In the genomic region with DNA sequence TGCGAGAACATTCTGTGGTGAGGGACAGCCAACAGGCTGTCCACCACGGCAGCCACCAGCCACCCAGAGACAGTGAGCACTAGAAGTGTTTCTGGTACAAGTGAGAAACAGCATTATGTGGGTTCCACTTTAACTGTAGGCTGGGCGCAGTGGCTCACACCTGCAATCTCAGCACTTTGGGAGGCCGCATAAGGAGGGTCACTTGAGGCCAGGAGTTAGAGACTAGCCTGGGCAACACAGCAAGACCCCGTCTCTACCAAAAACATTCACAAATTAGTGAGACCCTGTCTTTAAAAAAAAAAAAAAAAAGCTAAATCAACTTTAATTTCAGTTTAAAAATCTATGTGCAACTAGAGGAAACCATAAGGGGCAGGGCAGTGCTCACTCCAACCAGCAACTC, we compare ENCODE assay signal across 20 cellular contexts. TPM values are rescaled to one million over a fixed set of nuclear protein-coding genes. Genes with fewer than 3 reads are reported as not detected.
DNase-seq lines count a peak whose midpoint lies in the region; ATAC-seq, FAIRE-seq and TF ChIP-seq lines count a peak whose summit lies in the region.
"Had no signal": no experiment of that assay in that cellular context is flagged by ENCODE, and none has a peak within 500 bp of the region (broad histone marks: within the 10 kb centered on the region; RNA-seq: fewer than 3 reads in every experiment).

No MANE protein-coding gene starts in this region.

- no peaks in the 10 kb centered on the region for H3K36me3 ChIP-seq in H1 (ENCODE audit: control insufficient read depth in 2 of 4, insufficient read depth in 4 of 4, low read length in 3 of 4)
- no peaks in the 10 kb centered on the region for H3K36me3 ChIP-seq in trophoblast cell (ENCODE audit: control insufficient read depth in 1 of 2, insufficient read depth in 2 of 2, low read length in 2 of 2)
- H3K36me3 ChIP-seq: BLaER1 had no signal

- H2BK12ac ChIP-seq in H1 (ENCODE audit: low read depth, low read length): no peak overlapping the region
- H2BK12ac ChIP-seq in trophoblast cell (ENCODE audit: low read length): no peak overlapping the region

- no peak for TF ChIP-seq RAD21 in H1 (IDR thresholded peaks at IDR 0.05 in 1 of 2, conservative IDR thresholded peaks at IDR 0.05 in 1 of 2; ENCODE audit: low read depth in 2 of 2, low read length in 2 of 2)

- H3K18ac ChIP-seq in H1 (ENCODE audit: extremely low read depth, low read length): no peak overlapping the region
- no peak overlapping the region for H3K18ac ChIP-seq in trophoblast cell (ENCODE audit: low read length)

- no peaks in the 10 kb centered on the region for H3K23me2 ChIP-seq in H1 (ENCODE audit: low read depth, low read length)

- H2BK15ac ChIP-seq in H1 (ENCODE audit: low read length): no peak overlapping the region

- no peak overlapping the region for H3K9ac ChIP-seq in H1 (replicated peaks in 1 of 4; ENCODE audit: extremely low read depth in 1 of 4, low read depth in 3 of 4, low read length in 3 of 4)
- peak overlapping the region; percentile 50 for H3K9ac ChIP-seq in trophoblast cell (ENCODE audit: low read length)
- H3K9ac ChIP-seq: BLaER1 had no signal

- no peak overlapping the region for H4K91ac ChIP-seq in H1 (replicated peaks; ENCODE audit: insufficient read length, low read length)
- no peak overlapping the region for H4K91ac ChIP-seq in trophoblast cell (ENCODE audit: low read depth, low read length)

- no peak overlapping the region for H3K4ac ChIP-seq in H1 (replicated peaks; ENCODE audit: insufficient read length, low read depth, low read length)
- H3K4ac ChIP-seq in trophoblast cell (ENCODE audit: low read depth, low read length): no peak overlapping the region

- no peaks in the 10 kb centered on the region for H3K79me2 ChIP-seq in H1 (ENCODE audit: control insufficient read depth in 1 of 2, insufficient read depth in 2 of 2, low read length in 2 of 2)
- no peaks in the 10 kb centered on the region for H3K79me2 ChIP-seq in trophoblast cell (ENCODE audit: control insufficient read depth, insufficient read depth, low read length, poor library complexity)

- TF ChIP-seq POLR2A in H1 (IDR thresholded peaks at IDR 0.05; ENCODE audit: control extremely low read depth in 1 of 2, low read depth in 2 of 2, low read length in 2 of 2): no peak

- no peak overlapping the region for H3K56ac ChIP-seq in H1 (replicated peaks; ENCODE audit: insufficient read length, low read depth, low read length)

- H4K8ac ChIP-seq in H1 (ENCODE audit: extremely low read depth, insufficient read depth, low read length) (no peak overlapping the region), trophoblast cell (ENCODE audit: low read depth, low read length) (no peak overlapping the region)

- H3K4me3 ChIP-seq in H1 (ENCODE audit: extremely low read depth in 1 of 4, insufficient read depth in 2 of 4, low read depth in 3 of 4, low read length in 4 of 4) (no peak overlapping the region), trophoblast cell (ENCODE audit: low read depth, low read length) (no peak overlapping the region)
- H3K4me3 ChIP-seq: BLaER1 had no signal

- H4K12ac ChIP-seq in trophoblast cell (ENCODE audit: low read depth, low read length): no peak overlapping the region

- H3K27ac ChIP-seq in H1 (ENCODE audit: low read depth, low read length) (no peak overlapping the region), trophoblast cell (ENCODE audit: low read depth, low read length) (no peak overlapping the region)
- H3K27ac ChIP-seq: 22Rv1, BLaER1, C4-2B had no signal

- H3K27me3 ChIP-seq in H1 (replicated peaks in 1 of 4; ENCODE audit: control insufficient read depth in 3 of 4, extremely low read depth in 1 of 4, insufficient read depth in 3 of 4, low read length in 3 of 4): no peaks in the 10 kb centered on the region
- H3K27me3 ChIP-seq in trophoblast cell (ENCODE audit: insufficient read depth, low read length): no peaks in the 10 kb centered on the region
- H3K27me3 ChIP-seq: BLaER1 had no signal

- no peak for FAIRE-seq in H1 (lab: Jason Lieb, UNC)
- FAIRE-seq: A204.1, G401.6, GM12892 had no signal

- peaks cover 0 to 7% (median 5%) of the 10 kb centered on the region in 4 experiments; a peak in 4 of 7 replicates for H3K4me1 ChIP-seq in H1 (replicated peaks in 1 of 4; ENCODE audit: control insufficient read depth in 3 of 4, insufficient read depth in 4 of 4, low read length in 3 of 4)
- peaks cover 0 to 2% of the 10 kb centered on the region in 2 experiments for H3K4me1 ChIP-seq in trophoblast cell (ENCODE audit: control insufficient read depth in 1 of 2, insufficient read depth in 2 of 2, low read length in 2 of 2)

- H2AK5ac ChIP-seq in H1 (ENCODE audit: low read depth, low read length) (0 out of 2 replicates have a peak overlapping the region, but pooled peaks have one; percentile 39), trophoblast cell (ENCODE audit: low read length) (no peak overlapping the region)

- intact Hi-C loops in Right ventricle myocardium inferior (cut with DNase I) (no loop called here), cardiac septum (cut with DNase I) (no loop called here)

- H2AFZ ChIP-seq in H1 (ENCODE audit: low read length) (no peak overlapping the region), trophoblast cell (ENCODE audit: insufficient read depth, low read length, poor library complexity) (no peak overlapping the region)

- POLR2A ChIA-PET in H1 (lab: Charles Lee; ENCODE audit: partially characterized antibody): interaction anchor here (0.6 kb wide), 1 partner anchor 23 kb away, joined by 3 read pairs; no protein-coding TSS in a partner anchor

- no peak for TF ChIP-seq EP300 in H1 (IDR thresholded peaks at IDR 0.05; ENCODE audit: borderline replicate concordance in 1 of 2, low read depth in 2 of 2, low read length in 2 of 2)

- DNase-seq in Right ventricle myocardium inferior (ENCODE audit: missing footprints) (peak; percentile 42), cardiac septum (ENCODE audit: low spot score) (no peak), H1 (ENCODE audit: low read depth in 1 of 2, low spot score in 2 of 2) (no peak), trophoblast cell (no peak), cerebellar cortex (ENCODE audit: low spot score) (no peak)
- DNase-seq: Caco-2; CD4-positive, CD25-positive, alpha-beta regulatory T cell; CD8-positive, alpha-beta T cell; DMS153; DND-41; GOT3; H9 had no signal

- CTCF ChIA-PET in H1 (lab: Charles Lee; ENCODE audit: partially characterized antibody): interaction anchor here (0.7 to 1.3 kb wide), 3 partner anchors 18 to 299 kb away, joined by 3 to 4 read pairs (median 3); no protein-coding TSS in a partner anchor

- H3K4me2 ChIP-seq in H1 (ENCODE audit: insufficient read depth in 1 of 2, low read depth in 2 of 2, low read length in 2 of 2): no peak overlapping the region
- no peak overlapping the region for H3K4me2 ChIP-seq in trophoblast cell (ENCODE audit: low read length)
- H3K4me2 ChIP-seq: BLaER1 had no signal

- H4K20me1 ChIP-seq in H1 (replicated peaks in 1 of 2; ENCODE audit: control insufficient read depth in 1 of 2, insufficient read depth in 2 of 2, low read length in 2 of 2): no peaks in the 10 kb centered on the region
- H4K20me1 ChIP-seq: BLaER1 had no signal

- no peak for ATAC-seq in Right ventricle myocardium inferior
- no peak for ATAC-seq in HG03354 (IDR thresholded peaks at IDR 0.05; ENCODE audit: poor library complexity, severe bottlenecking, unreplicated experiment)
- ATAC-seq: CD8-positive, alpha-beta T cell; HCT116 had no signal

- no peak overlapping the region for H3K14ac ChIP-seq in H1 (ENCODE audit: insufficient read length)
- no peak overlapping the region for H3K14ac ChIP-seq in trophoblast cell (ENCODE audit: low read length)

- no peak overlapping the region for H3K23ac ChIP-seq in H1 (ENCODE audit: insufficient read length)
- H3K23ac ChIP-seq in trophoblast cell (ENCODE audit: low read length): no peak overlapping the region

- no peak for TF ChIP-seq CTCF in H1 (IDR thresholded peaks at IDR 0.05; ENCODE audit: control extremely low read depth in 1 of 3, insufficient read depth in 1 of 3, low read depth in 1 of 3, low read length in 3 of 3)

- no peak overlapping the region for H4K5ac ChIP-seq in H1 (ENCODE audit: insufficient read length, low read depth, low read length)

- H3K9me3 ChIP-seq in H1 (ENCODE audit: insufficient read depth in 2 of 2, low read depth in 1 of 2, low read length in 1 of 2): no peaks in the 10 kb centered on the region
- no peaks in the 10 kb centered on the region for H3K9me3 ChIP-seq in trophoblast cell (ENCODE audit: insufficient read depth, low read depth, low read length)
- H3K9me3 ChIP-seq: BLaER1, Caco-2 had no signal

- WGBS in H1 (ENCODE audit: extremely low coverage in 1 of 2, insufficient coverage in 1 of 2, insufficient read length in 1 of 2, insufficient replicate concordance in 2 of 2, low coverage in 1 of 2, low lambda C conversion rate in 2 of 2, missing lambda C conversion rate in 1 of 2), 2 experiments: 85% methylated on average over 5 of the region's 5 CpGs; no CpG with 5 or more reads in 1 of the 2 experiments
- no CpG with 5 or more reads among the region's 5 CpGs for WGBS in trophoblast cell (ENCODE audit: extremely low coverage, insufficient coverage, insufficient read length)

- H2BK20ac ChIP-seq in H1 (ENCODE audit: low read length): no peak overlapping the region

- H2BK5ac ChIP-seq in H1 (ENCODE audit: low read depth, low read length) (no peak overlapping the region), trophoblast cell (ENCODE audit: low read depth, low read length, poor library complexity) (no peak overlapping the region)

- H3K79me1 ChIP-seq in H1 (ENCODE audit: low read depth, low read length): no peaks in the 10 kb centered on the region; the same call in 1 of the 2 replicates
- H3K79me1 ChIP-seq in trophoblast cell (ENCODE audit: low read length): no peaks in the 10 kb centered on the region

- H2BK120ac ChIP-seq in H1 (replicated peaks; ENCODE audit: low read depth, low read length) (no peak overlapping the region), trophoblast cell (ENCODE audit: insufficient read depth, low read length, poor library complexity) (no peak overlapping the region)

RNA-seq across cellular contexts. Expression of gene FAM53A, which starts 20.6 kb away (rescaled TPM):
- total RNA-seq in Right ventricle myocardium inferior: 0.49 TPM
- 1.00 TPM for total RNA-seq in cardiac septum
- 2.0 and 2.8 TPM in 2 replicates for total RNA-seq in H1 (2021; fragmentation: NEBNext Ultra II Directional; extraction: Animal tissue kit (Norgen Biotek cat#: 25700))
- 1.9 and 2.5 TPM in 2 replicates for polyA plus RNA-seq in H1 (2011; rRNA removed)
- polyA plus RNA-seq in H1 (2011; cell fraction: cytosol; rRNA removed): 2.2 TPM
- polyA plus RNA-seq in H1 (2011; cell fraction: nucleus; rRNA removed): 3.8 TPM
- polyA plus RNA-seq in H1 (2012, experiment 1 of 2): 0.57 to 2.2 TPM (median 1.6 TPM) in 4 replicates
- polyA plus RNA-seq in H1 (2012, experiment 2 of 2): 1.1 TPM
- 1.4 TPM for polyA plus RNA-seq in H1 (2013, experiment 1 of 2)
- 1.1 TPM for polyA plus RNA-seq in H1 (2013, experiment 2 of 2)
- polyA minus RNA-seq in H1 (2011; rRNA and poly(A)+ RNA removed): 3.3 and 3.7 TPM in 2 replicates
- 1.3 TPM for polyA minus RNA-seq in H1 (2011; cell fraction: cytosol; rRNA and poly(A)+ RNA removed)
- polyA minus RNA-seq in H1 (2011; cell fraction: nucleus; rRNA and poly(A)+ RNA removed): 2.3 TPM
- polyA plus RNA-seq in trophoblast cell (2013): 0.29 and 0.31 TPM in 2 replicates

RNA-seq across cellular contexts. Expression of gene SLBP, which starts 48.6 kb away (rescaled TPM):
- total RNA-seq in Right ventricle myocardium inferior: 13.7 TPM
- total RNA-seq in cardiac septum: 12.1 TPM
- total RNA-seq in H1 (2021; fragmentation: NEBNext Ultra II Directional; extraction: Animal tissue kit (Norgen Biotek cat#: 25700)): 45.1 and 49.0 TPM in 2 replicates
- 24.6 and 44.1 TPM in 2 replicates for polyA plus RNA-seq in H1 (2011; rRNA removed)
- polyA plus RNA-seq in H1 (2011; cell fraction: cytosol; rRNA removed): 41.5 TPM
- polyA plus RNA-seq in H1 (2011; cell fraction: nucleus; rRNA removed): 18.5 TPM
- 36.4 to 63.8 TPM (median 38.7 TPM) in 4 replicates for polyA plus RNA-seq in H1 (2012, experiment 1 of 2)
- polyA plus RNA-seq in H1 (2012, experiment 2 of 2): 16.6 TPM
- 38.1 TPM for polyA plus RNA-seq in H1 (2013, experiment 1 of 2)
- 38.5 TPM for polyA plus RNA-seq in H1 (2013, experiment 2 of 2)
- 19.4 and 22.8 TPM in 2 replicates for polyA minus RNA-seq in H1 (2011; rRNA and poly(A)+ RNA removed)
- 29.6 TPM for polyA minus RNA-seq in H1 (2011; cell fraction: cytosol; rRNA and poly(A)+ RNA removed)
- polyA minus RNA-seq in H1 (2011; cell fraction: nucleus; rRNA and poly(A)+ RNA removed): 13.3 TPM
- polyA plus RNA-seq in trophoblast cell (2013): 33.4 and 33.6 TPM in 2 replicates

RNA-seq across cellular contexts. Expression of gene TMEM129, which starts 57.6 kb away (rescaled TPM):
- total RNA-seq in Right ventricle myocardium inferior (26.3 TPM), cardiac septum (38.1 TPM)
- 28.5 and 31.5 TPM in 2 replicates for total RNA-seq in H1 (2021; fragmentation: NEBNext Ultra II Directional; extraction: Animal tissue kit (Norgen Biotek cat#: 25700))
- polyA plus RNA-seq in H1 (2011; rRNA removed): 58.7 and 89.1 TPM in 2 replicates
- polyA plus RNA-seq in H1 (2011; cell fraction: cytosol; rRNA removed): 56.3 TPM
- 148 TPM for polyA plus RNA-seq in H1 (2011; cell fraction: nucleus; rRNA removed)
- 20.4 to 36.0 TPM (median 32.1 TPM) in 4 replicates for polyA plus RNA-seq in H1 (2012, experiment 1 of 2)
- polyA plus RNA-seq in H1 (2012, experiment 2 of 2): 25.8 TPM
- 24.7 TPM for polyA plus RNA-seq in H1 (2013, experiment 1 of 2)
- polyA plus RNA-seq in H1 (2013, experiment 2 of 2): 26.9 TPM
- 16.4 and 19.6 TPM in 2 replicates for polyA minus RNA-seq in H1 (2011; rRNA and poly(A)+ RNA removed)
- 25.7 TPM for polyA minus RNA-seq in H1 (2011; cell fraction: cytosol; rRNA and poly(A)+ RNA removed)
- 30.7 TPM for polyA minus RNA-seq in H1 (2011; cell fraction: nucleus; rRNA and poly(A)+ RNA removed)
- polyA plus RNA-seq in trophoblast cell (2013): 9.4 TPM in 2 replicates

RNA-seq across cellular contexts. Expression of gene TACC3, which starts 57.8 kb away (rescaled TPM):
- total RNA-seq in Right ventricle myocardium inferior (7.0 TPM), cardiac septum (4.1 TPM)
- 147 and 148 TPM in 2 replicates for total RNA-seq in H1 (2021; fragmentation: NEBNext Ultra II Directional; extraction: Animal tissue kit (Norgen Biotek cat#: 25700))
- 73.8 and 113 TPM in 2 replicates for polyA plus RNA-seq in H1 (2011; rRNA removed)
- polyA plus RNA-seq in H1 (2011; cell fraction: cytosol; rRNA removed): 93.2 TPM
- 159 TPM for polyA plus RNA-seq in H1 (2011; cell fraction: nucleus; rRNA removed)
- 127 to 150 TPM (median 147 TPM) in 4 replicates for polyA plus RNA-seq in H1 (2012, experiment 1 of 2)
- 102 TPM for polyA plus RNA-seq in H1 (2012, experiment 2 of 2)
- 103 TPM for polyA plus RNA-seq in H1 (2013, experiment 1 of 2)
- 92.2 TPM for polyA plus RNA-seq in H1 (2013, experiment 2 of 2)
- 22.0 and 36.9 TPM in 2 replicates for polyA minus RNA-seq in H1 (2011; rRNA and poly(A)+ RNA removed)
- 57.8 TPM for polyA minus RNA-seq in H1 (2011; cell fraction: cytosol; rRNA and poly(A)+ RNA removed)
- 46.0 TPM for polyA minus RNA-seq in H1 (2011; cell fraction: nucleus; rRNA and poly(A)+ RNA removed)
- 50.0 and 54.9 TPM in 2 replicates for polyA plus RNA-seq in trophoblast cell (2013)
